1 cellular context compared by ENCODE assay signal in genomic region chr18:5900249-5900648, GRCh38.
TF ChIP-seq lines count a peak whose summit lies in the region.

No MANE protein-coding gene starts in this region.

TF ChIP-seq in HEK293, 187 proteins besides CTCF, POLR2A, EP300 and RAD21 (continued from another document):
- TF ChIP-seq ZBTB10 (tag by site-specific recombination; IDR thresholded peaks at IDR 0.05) (0 out of 2 replicates have a peak, but pooled peaks have one; percentile 35), AEBP2 (tag by site-specific recombination; IDR thresholded peaks at IDR 0.05; ENCODE audit: borderline replicate concordance) (no peak), KLF1 (tag by site-specific recombination; IDR thresholded peaks at IDR 0.05) (peak; percentile 51; the same call in 1 of the 2 replicates)
